1 cellular context compared by ENCODE assay signal in the genomic region with DNA sequence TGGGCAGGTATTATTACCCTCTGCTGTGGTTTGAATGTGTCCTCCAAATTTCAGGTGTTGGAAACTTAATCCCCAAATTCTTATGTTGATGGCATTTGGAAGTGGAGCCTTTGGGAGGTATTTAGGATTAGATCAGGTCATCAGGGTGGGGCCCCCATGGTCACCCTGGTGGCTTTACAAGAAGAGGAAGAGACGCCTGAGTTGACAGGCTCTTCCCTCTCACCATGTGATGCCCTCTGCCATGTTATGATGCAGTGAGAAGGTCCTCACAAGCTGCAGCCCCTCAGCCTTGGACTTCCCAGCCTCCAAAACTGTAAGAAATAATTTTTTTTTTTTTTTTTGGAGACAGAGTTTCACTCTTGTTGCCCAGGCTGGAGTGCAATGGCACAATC.
TF ChIP-seq lines count a peak whose summit lies in the region.

No MANE protein-coding gene starts in this region.

TF ChIP-seq in GM12878, 131 proteins besides CTCF, POLR2A, EP300 and RAD21:
- TF ChIP-seq NR2C1 (IDR thresholded peaks at IDR 0.05) (no peak), KAT2A (conservative IDR thresholded peaks at IDR 0.05; ENCODE audit: control insufficient read depth, low read depth, low read length) (no peak), NFYA (IDR thresholded peaks at IDR 0.05; ENCODE audit: borderline replicate concordance, low read depth, low read length) (no peak), BRCA1 (IDR thresholded peaks at IDR 0.05; ENCODE audit: low read depth, low read length) (no peak), FOS (IDR thresholded peaks at IDR 0.05; ENCODE audit: borderline replicate concordance, extremely low read depth, insufficient read length) (no peak), IKZF2 (IDR thresholded peaks at IDR 0.05) (no peak), BMI1 (IDR thresholded peaks at IDR 0.05; ENCODE audit: borderline replicate concordance) (no peak), JUNB (IDR thresholded peaks at IDR 0.05) (no peak)
- TF ChIP-seq, protein P1, sequence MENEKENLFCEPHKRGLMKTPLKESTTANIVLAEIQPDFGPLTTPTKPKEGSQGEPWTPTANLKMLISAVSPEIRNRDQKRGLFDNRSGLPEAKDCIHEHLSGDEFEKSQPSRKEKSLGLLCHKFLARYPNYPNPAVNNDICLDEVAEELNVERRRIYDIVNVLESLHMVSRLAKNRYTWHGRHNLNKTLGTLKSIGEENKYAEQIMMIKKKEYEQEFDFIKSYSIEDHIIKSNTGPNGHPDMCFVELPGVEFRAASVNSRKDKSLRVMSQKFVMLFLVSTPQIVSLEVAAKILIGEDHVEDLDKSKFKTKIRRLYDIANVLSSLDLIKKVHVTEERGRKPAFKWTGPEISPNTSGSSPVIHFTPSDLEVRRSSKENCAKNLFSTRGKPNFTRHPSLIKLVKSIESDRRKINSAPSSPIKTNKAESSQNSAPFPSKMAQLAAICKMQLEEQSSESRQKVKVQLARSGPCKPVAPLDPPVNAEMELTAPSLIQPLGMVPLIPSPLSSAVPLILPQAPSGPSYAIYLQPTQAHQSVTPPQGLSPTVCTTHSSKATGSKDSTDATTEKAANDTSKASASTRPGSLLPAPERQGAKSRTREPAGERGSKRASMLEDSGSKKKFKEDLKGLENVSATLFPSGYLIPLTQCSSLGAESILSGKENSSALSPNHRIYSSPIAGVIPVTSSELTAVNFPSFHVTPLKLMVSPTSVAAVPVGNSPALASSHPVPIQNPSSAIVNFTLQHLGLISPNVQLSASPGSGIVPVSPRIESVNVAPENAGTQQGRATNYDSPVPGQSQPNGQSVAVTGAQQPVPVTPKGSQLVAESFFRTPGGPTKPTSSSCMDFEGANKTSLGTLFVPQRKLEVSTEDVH (IDR thresholded peaks at IDR 0.05; ENCODE audit: low read depth, partially characterized antibody), result no peak
- TF ChIP-seq, protein P2, sequence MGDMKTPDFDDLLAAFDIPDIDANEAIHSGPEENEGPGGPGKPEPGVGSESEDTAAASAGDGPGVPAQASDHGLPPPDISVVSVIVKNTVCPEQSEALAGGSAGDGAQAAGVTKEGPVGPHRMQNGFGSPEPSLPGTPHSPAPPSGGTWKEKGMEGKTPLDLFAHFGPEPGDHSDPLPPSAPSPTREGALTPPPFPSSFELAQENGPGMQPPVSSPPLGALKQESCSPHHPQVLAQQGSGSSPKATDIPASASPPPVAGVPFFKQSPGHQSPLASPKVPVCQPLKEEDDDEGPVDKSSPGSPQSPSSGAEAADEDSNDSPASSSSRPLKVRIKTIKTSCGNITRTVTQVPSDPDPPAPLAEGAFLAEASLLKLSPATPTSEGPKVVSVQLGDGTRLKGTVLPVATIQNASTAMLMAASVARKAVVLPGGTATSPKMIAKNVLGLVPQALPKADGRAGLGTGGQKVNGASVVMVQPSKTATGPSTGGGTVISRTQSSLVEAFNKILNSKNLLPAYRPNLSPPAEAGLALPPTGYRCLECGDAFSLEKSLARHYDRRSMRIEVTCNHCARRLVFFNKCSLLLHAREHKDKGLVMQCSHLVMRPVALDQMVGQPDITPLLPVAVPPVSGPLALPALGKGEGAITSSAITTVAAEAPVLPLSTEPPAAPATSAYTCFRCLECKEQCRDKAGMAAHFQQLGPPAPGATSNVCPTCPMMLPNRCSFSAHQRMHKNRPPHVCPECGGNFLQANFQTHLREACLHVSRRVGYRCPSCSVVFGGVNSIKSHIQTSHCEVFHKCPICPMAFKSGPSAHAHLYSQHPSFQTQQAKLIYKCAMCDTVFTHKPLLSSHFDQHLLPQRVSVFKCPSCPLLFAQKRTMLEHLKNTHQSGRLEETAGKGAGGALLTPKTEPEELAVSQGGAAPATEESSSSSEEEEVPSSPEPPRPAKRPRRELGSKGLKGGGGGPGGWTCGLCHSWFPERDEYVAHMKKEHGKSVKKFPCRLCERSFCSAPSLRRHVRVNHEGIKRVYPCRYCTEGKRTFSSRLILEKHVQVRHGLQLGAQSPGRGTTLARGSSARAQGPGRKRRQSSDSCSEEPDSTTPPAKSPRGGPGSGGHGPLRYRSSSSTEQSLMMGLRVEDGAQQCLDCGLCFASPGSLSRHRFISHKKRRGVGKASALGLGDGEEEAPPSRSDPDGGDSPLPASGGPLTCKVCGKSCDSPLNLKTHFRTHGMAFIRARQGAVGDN (IDR thresholded peaks at IDR 0.05), result no peak
